Comparison of ENCODE assay signal across 8 cellular contexts in genomic region chr7:130721486-130722277, GRCh38. TPM values are rescaled to one million over a fixed set of nuclear protein-coding genes. Genes with fewer than 3 reads are reported as not detected.
DNase-seq lines count a peak whose midpoint lies in the region; ATAC-seq and TF ChIP-seq lines count a peak whose summit lies in the region.

No MANE protein-coding gene starts in this region.

- no peaks in the 10 kb centered on the region for H3K4me1 ChIP-seq in HEK293 (ENCODE audit: control insufficient read depth, insufficient read depth, low read length)
- no peaks in the 10 kb centered on the region for H3K4me1 ChIP-seq in lung (ENCODE audit: control insufficient read depth in 2 of 2, insufficient read depth in 2 of 2, low read length in 2 of 2)
- no peaks in the 10 kb centered on the region for H3K4me1 ChIP-seq in upper lobe of right lung

- H3K36me3 ChIP-seq in HEK293 (ENCODE audit: control insufficient read depth in 2 of 2, insufficient read depth in 1 of 2, low read length in 2 of 2) (no peaks in the 10 kb centered on the region), lung (ENCODE audit: control insufficient read depth in 2 of 2, insufficient read depth in 2 of 2, low read length in 2 of 2) (no peaks in the 10 kb centered on the region), upper lobe of right lung (no peaks in the 10 kb centered on the region)

- POLR2A ChIA-PET in HEK293 (lab: Yijun Ruan, JAX): interaction anchor here (0.5 kb wide), 1 partner anchor 556 kb away, joined by 3 read pairs; no protein-coding TSS in a partner anchor

- H3K9me3 ChIP-seq in HEK293 (ENCODE audit: control insufficient read depth, insufficient read depth, low read depth, low read length) (no peaks in the 10 kb centered on the region), lung (ENCODE audit: control insufficient read depth in 2 of 2, insufficient read depth in 1 of 2, low read length in 1 of 2) (peaks cover 0 to 2% of the 10 kb centered on the region in 2 donors), upper lobe of right lung (no peaks in the 10 kb centered on the region)

- 25 to 28% methylated on average over 5 of the region's 5 CpGs for WGBS in lung, 2 donors

- TF ChIP-seq CTCF in HEK293 (tag by site-specific recombination; IDR thresholded peaks at IDR 0.05) (peak; percentile 53), lung (IDR thresholded peaks at IDR 0.05; ENCODE audit: control extremely low read depth, extremely low read depth) (peak; percentile 45), upper lobe of right lung (IDR thresholded peaks at IDR 0.05) (peak; percentile 62)

- CTCF ChIA-PET in HEK293 (lab: Yijun Ruan, JAX): interaction anchor here (0.6 to 3.9 kb wide), 12 partner anchors 11 to 1351 kb away, joined by 3 to 18 read pairs (median 4); no protein-coding TSS in a partner anchor

- peak; percentile 85 for DNase-seq in COLO829 (ENCODE audit: low spot score)
- DNase-seq in RPMI8226: peak; percentile 38
- DNase-seq in dermis microvascular lymphatic vessel endothelial cell (ENCODE audit: low read depth in 2 of 2): peak; percentile 58 to 77
- DNase-seq in lung (ENCODE audit: low spot score): peak; percentile 61
- peak; percentile 68 for DNase-seq in upper lobe of right lung

- no peak overlapping the region for H3K4me3 ChIP-seq in HEK293 (ENCODE audit: low read depth, low read length)
- H3K4me3 ChIP-seq in lung: no peak overlapping the region
- no peak overlapping the region for H3K4me3 ChIP-seq in upper lobe of right lung

- H3K27me3 ChIP-seq in lung (ENCODE audit: control insufficient read depth, insufficient read depth) (no peaks in the 10 kb centered on the region), upper lobe of right lung (peaks cover 13% of the 10 kb centered on the region)

- H3K27ac ChIP-seq in HEK293 (ENCODE audit: extremely low read depth, low read depth, low read length) (no peak overlapping the region), lung (ENCODE audit: low read depth in 1 of 2, low read length in 1 of 2) (no peak overlapping the region), upper lobe of right lung (no peak overlapping the region)

- intact Hi-C loops in upper lobe of right lung (cut with DNase I): no loop called here

- ATAC-seq in lung (ENCODE audit: insufficient read depth, low FRiP score) (peak; percentile 75), upper lobe of right lung (peak; percentile 91), HG03571 (IDR thresholded peaks at IDR 0.05; ENCODE audit: unreplicated experiment) (no peak), GM21786 (IDR thresholded peaks at IDR 0.05; ENCODE audit: unreplicated experiment) (no peak)

TF ChIP-seq in HEK293, 187 proteins besides CTCF, POLR2A, EP300 and RAD21:
- no peak for TF ChIP-seq ZNF677 (tag by site-specific recombination; IDR thresholded peaks at IDR 0.05)
- TF ChIP-seq, protein P1, sequence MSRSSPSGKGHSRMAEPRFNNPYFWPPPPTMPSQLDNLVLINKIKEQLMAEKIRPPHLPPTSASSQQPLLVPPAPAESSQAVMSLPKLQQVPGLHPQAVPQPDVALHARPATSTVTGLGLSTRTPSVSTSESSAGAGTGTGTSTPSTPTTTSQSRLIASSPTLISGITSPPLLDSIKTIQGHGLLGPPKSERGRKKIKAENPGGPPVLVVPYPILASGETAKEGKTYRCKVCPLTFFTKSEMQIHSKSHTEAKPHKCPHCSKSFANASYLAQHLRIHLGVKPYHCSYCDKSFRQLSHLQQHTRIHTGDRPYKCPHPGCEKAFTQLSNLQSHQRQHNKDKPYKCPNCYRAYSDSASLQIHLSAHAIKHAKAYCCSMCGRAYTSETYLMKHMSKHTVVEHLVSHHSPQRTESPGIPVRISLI (tag by site-specific recombination; IDR thresholded peaks at IDR 0.05): no peak
- peak; percentile 67 for TF ChIP-seq ZNF654 (tag by site-specific recombination; IDR thresholded peaks at IDR 0.05; ENCODE audit: low read depth)

RNA-seq across cellular contexts. Expression of gene KLF14, which starts 12.3 kb away (rescaled TPM):
- total RNA-seq in dermis microvascular lymphatic vessel endothelial cell: not detected in 2 replicates
- under 1 TPM; 0.26 to 0.31 TPM for total RNA-seq in lung
- under 1 TPM in 1 of 2 donors, not detected in 1; 0.30 TPM for polyA plus RNA-seq in lung
- not detected for total RNA-seq in upper lobe of right lung

RNA-seq across cellular contexts. Expression of gene TSGA13, which starts 35.3 kb away (rescaled TPM):
- not detected in 2 replicates for total RNA-seq in dermis microvascular lymphatic vessel endothelial cell
- not detected for total RNA-seq in lung
- polyA plus RNA-seq in lung: not detected
- total RNA-seq in upper lobe of right lung: not detected

RNA-seq across cellular contexts. Expression of gene COPG2, which starts 53.1 kb away (rescaled TPM):
- 17.8 and 18.1 TPM in 2 replicates for total RNA-seq in dermis microvascular lymphatic vessel endothelial cell
- total RNA-seq in lung: 10 to 100 TPM; 20.7 to 29.3 TPM
- polyA plus RNA-seq in lung: 10 to 100 TPM in 1 of 2 donors, 1 to 10 TPM in 1; 8.9 to 12.8 TPM
- total RNA-seq in upper lobe of right lung: 16.3 TPM

Comparison
In these comparisons a context has a peak if more than half of its experiments do, and no peak if none do; other contexts are left out.
1. ATAC-seq: peak in lung (single experiment) and upper lobe of right lung (single experiment); none in HG03571 (single experiment) and GM21786 (single experiment).
2. Peak in every context shown above with its lines, with median percentiles within 50 percentile points of each other: DNase-seq and CTCF ChIP-seq.